Comparison of ENCODE assay signal across 10 cellular contexts in the genomic region with DNA sequence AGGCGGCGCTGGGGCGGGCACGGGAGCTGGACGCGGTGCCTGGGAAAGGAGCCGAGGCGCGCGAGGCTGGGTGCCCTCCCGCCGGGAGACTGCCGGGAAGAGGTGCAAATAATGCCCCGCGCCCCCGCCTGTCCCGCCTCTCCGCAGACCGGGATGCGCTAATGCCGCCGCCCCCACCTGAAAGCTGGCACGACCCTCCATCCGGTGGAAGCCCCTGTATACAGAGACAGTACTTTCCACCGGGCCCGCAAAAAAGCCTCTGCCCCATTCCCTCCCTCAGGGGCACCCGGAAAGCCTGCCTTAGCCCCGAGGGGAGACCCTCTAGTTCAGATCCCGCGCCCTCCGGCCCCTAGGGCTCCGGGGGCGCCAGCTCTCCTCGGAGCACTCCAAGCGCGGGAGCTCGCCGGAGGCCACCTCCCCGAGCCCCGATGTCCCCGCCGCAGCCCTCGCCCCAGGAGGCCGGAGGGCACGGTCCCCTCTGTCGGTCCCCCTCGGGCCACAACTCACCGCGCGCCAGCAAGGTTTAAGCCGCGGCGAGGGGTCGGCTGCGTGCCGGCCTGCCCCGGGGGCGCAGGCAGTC. TPM values are rescaled to one million over a fixed set of nuclear protein-coding genes. Genes with fewer than 3 reads are reported as not detected.
DNase-seq lines count a peak whose midpoint lies in the region; ATAC-seq and TF ChIP-seq lines count a peak whose summit lies in the region.
"Had no signal": no experiment of that assay in that cellular context is flagged by ENCODE, and none has a peak within 500 bp of the region (broad histone marks: within the 10 kb centered on the region; RNA-seq: fewer than 3 reads in every experiment).

No MANE protein-coding gene starts in this region.

- H3K36me3 Mint-ChIP-seq in Caco-2 (ENCODE audit: insufficient read depth, unreplicated experiment) = no peaks in the 10 kb centered on the region

- peaks cover 28% of the 10 kb centered on the region for H3K27me3 Mint-ChIP-seq in Caco-2 (ENCODE audit: insufficient read depth, unreplicated experiment)

- H4K20me1 ChIP-seq in OCI-LY1 (ENCODE audit: insufficient read depth, low read length) = no peaks in the 10 kb centered on the region

- H3K4me3 Mint-ChIP-seq in Caco-2 (ENCODE audit: unreplicated experiment) = peak overlapping the region; percentile 24

- H2AFZ ChIP-seq in OCI-LY1 (ENCODE audit: low read length) = no peak overlapping the region

- H3K36me3 ChIP-seq in Caco-2 (ENCODE audit: control insufficient read depth, insufficient read depth, low read length) (no peaks in the 10 kb centered on the region), OCI-LY1 (ENCODE audit: insufficient read depth, low read length) (no peaks in the 10 kb centered on the region), esophagus (ENCODE audit: control insufficient read depth in 2 of 2, insufficient read depth in 2 of 2, low read length in 1 of 2) (no peaks in the 10 kb centered on the region), rectal smooth muscle tissue (ENCODE audit: control insufficient read depth, insufficient read depth, low read length) (no peaks in the 10 kb centered on the region)

- no peak overlapping the region for H3K27ac Mint-ChIP-seq in Caco-2 (ENCODE audit: unreplicated experiment)

- intact Hi-C loops in Caco-2 (cut with micrococcal nuclease; ENCODE audit: unreplicated experiment) = no loop called here

- peaks cover 10% of the 10 kb centered on the region for H3K4me1 ChIP-seq in Caco-2
- no peaks in the 10 kb centered on the region for H3K4me1 ChIP-seq in OCI-LY1 (ENCODE audit: insufficient read depth, low read length, severe bottlenecking)
- H3K4me1 ChIP-seq in esophagus (ENCODE audit: control insufficient read depth in 2 of 2, insufficient read depth in 2 of 2, low read length in 1 of 2) = peaks cover 18 to 19% of the 10 kb centered on the region in 2 donors
- peaks cover 3% of the 10 kb centered on the region for H3K4me1 ChIP-seq in rectal smooth muscle tissue (ENCODE audit: control insufficient read depth, insufficient read depth, low read length)

- CTCF ChIA-PET in Caco-2 (lab: Charles Lee) = no interaction called here

- no peaks in the 10 kb centered on the region for H3K9me2 ChIP-seq in OCI-LY1 (ENCODE audit: low read depth, low read length)

- H3F3A ChIP-seq in OCI-LY1 (ENCODE audit: insufficient read depth, low read length) = no peaks in the 10 kb centered on the region

- H3K9ac ChIP-seq in OCI-LY1 (ENCODE audit: low read length) = no peak overlapping the region
- H3K9ac ChIP-seq in rectal smooth muscle tissue (ENCODE audit: low read length) = no peak overlapping the region

- H3K27me3 ChIP-seq in Caco-2 (replicated peaks; ENCODE audit: control insufficient read depth, insufficient read depth, low read length) (peaks cover 1% of the 10 kb centered on the region), OCI-LY1 (ENCODE audit: insufficient read depth, low read length) (peaks cover 9% of the 10 kb centered on the region; the same call in 1 of the 2 replicates), esophagus (ENCODE audit: control insufficient read depth in 1 of 2, insufficient read depth in 2 of 2, low read length in 2 of 2) (peaks cover 6 to 24% of the 10 kb centered on the region in 2 donors), rectal smooth muscle tissue (ENCODE audit: control insufficient read depth, insufficient read depth, low read length) (peaks cover 52% of the 10 kb centered on the region)

- no peaks in the 10 kb centered on the region for H3K4me1 Mint-ChIP-seq in Caco-2 (ENCODE audit: low read depth, unreplicated experiment)

- no peak overlapping the region for H3K4me3 ChIP-seq in Caco-2 (ENCODE audit: low read depth, low read length)
- H3K4me3 ChIP-seq in OCI-LY1 (ENCODE audit: low read depth, low read length, poor library complexity, severe bottlenecking) = no peak overlapping the region
- peak overlapping the region; percentile 16 to 35 for H3K4me3 ChIP-seq in esophagus (ENCODE audit: low read depth in 1 of 2, low read length in 2 of 2)
- H3K4me3 ChIP-seq in rectal smooth muscle tissue (ENCODE audit: low read length) = peak overlapping the region; percentile 26

- TF ChIP-seq CTCF in Caco-2 (IDR thresholded peaks at IDR 0.05; ENCODE audit: insufficient read depth in 1 of 2, low read depth in 1 of 2, low read length in 1 of 2, severe bottlenecking in 1 of 2, unreplicated experiment in 1 of 2) (no peak), OCI-LY1 (IDR thresholded peaks at IDR 0.05; ENCODE audit: low read length) (no peak)

- DNase-seq in Caco-2 = no peak
- DNase-seq in amygdala (lab: John Stamatoyannopoulos, UW) = no peak
- DNase-seq in NCI-H1092 (lab: John Stamatoyannopoulos, UW) = no peak
- DNase-seq in activated gamma-delta T cell (lab: John Stamatoyannopoulos, UW) = no peak
- DNase-seq: activated CD4-positive, CD25-positive, alpha-beta regulatory T cell treated with anti-CD3 and anti-CD28 coated beads, Interleukin-2, amount 50 U/mL, for 72 hours; NCI-H2107 had no signal

- POLR2A ChIA-PET in Caco-2 (lab: Charles Lee) = no interaction called here

- no peaks in the 10 kb centered on the region for H3K9me3 Mint-ChIP-seq in Caco-2 (ENCODE audit: unreplicated experiment)

- H3K9me3 ChIP-seq in Caco-2 (no peaks in the 10 kb centered on the region), OCI-LY1 (ENCODE audit: low read length) (no peaks in the 10 kb centered on the region), esophagus (ENCODE audit: control insufficient read depth in 2 of 2, insufficient read depth in 1 of 2, low read depth in 1 of 2, low read length in 1 of 2) (no peaks in the 10 kb centered on the region)

- no peaks in the 10 kb centered on the region for H3K79me2 ChIP-seq in OCI-LY1 (ENCODE audit: insufficient read depth, low read length)

- peak overlapping the region; percentile 36; the same call in 1 of the 2 replicates for H3K4me2 ChIP-seq in OCI-LY1 (ENCODE audit: low read length)

- no TSS peak for BruUV-seq in Caco-2 (replicated peaks; lab: Mats Ljungman, UMichigan)

- ATAC-seq in GM18861 (IDR thresholded peaks at IDR 0.05; ENCODE audit: unreplicated experiment) = no peak

- WGBS in esophagus, 2 donors = 1 to 2% methylated on average over 54 to 58 of the region's 58 CpGs

- H3K27ac ChIP-seq in OCI-LY1 (ENCODE audit: low read depth, low read length, poor library complexity, severe bottlenecking) = no peak overlapping the region
- no peak overlapping the region for H3K27ac ChIP-seq in esophagus (ENCODE audit: low read depth in 2 of 2, low read length in 1 of 2)
- H3K27ac ChIP-seq in rectal smooth muscle tissue (ENCODE audit: low read depth, low read length) = no peak overlapping the region

RNA-seq across cellular contexts. Expression of gene GRM4, which starts 1.2 kb away (rescaled TPM):
- 0.09 TPM in 1 of 2 replicates, not detected in the other for total RNA-seq in Caco-2 (2022)
- under 1 TPM in 1 of 2 donors, not detected in 1; 0.01 TPM for polyA plus RNA-seq in esophagus

Comparison
In these comparisons a context has a peak if more than half of its experiments do, and no peak if none do; other contexts are left out.
1. H3K4me3 ChIP-seq: peak in esophagus (2 of 2) and rectal smooth muscle tissue (single experiment); none in Caco-2 (single experiment) and OCI-LY1 (single experiment).